Comparison of ENCODE assay signal across 9 cellular contexts in the genomic region with DNA sequence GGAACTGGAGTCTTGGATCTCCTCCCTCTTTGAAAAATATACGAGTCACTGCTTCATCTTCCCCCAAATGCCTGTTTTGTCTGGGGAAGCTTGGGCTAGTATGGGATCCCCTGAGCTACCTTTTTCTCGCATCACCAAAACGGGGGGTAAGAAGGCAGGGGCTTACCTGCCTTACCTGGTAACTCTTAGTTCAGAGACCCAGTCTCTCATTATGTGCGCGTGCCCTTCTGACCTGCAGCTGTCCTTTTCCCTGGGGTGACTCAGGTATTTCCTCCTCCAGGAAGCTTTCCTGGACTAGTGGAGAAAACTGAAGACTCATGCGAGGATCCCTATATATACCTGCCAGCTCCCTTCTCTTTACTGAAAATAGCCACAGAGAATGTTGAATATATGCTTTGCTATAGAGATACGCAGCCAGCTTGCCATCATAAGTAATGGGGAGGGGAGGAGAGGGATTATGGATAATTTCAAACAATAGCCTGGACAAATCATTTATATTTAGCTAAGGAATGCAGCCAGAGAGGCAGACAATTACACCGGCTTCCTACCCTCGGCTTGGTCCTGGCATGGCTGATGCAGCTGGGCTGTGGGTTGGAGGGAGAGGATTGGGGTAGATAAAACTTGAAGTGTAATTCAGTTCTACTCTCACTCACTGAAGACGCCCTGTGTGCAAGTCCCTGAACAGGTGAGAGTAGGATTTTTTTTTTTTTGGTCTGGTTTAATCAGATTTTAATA. TPM values are rescaled to one million over a fixed set of nuclear protein-coding genes. Genes with fewer than 3 reads are reported as not detected.
DNase-seq lines count a peak whose midpoint lies in the region; ATAC-seq and TF ChIP-seq lines count a peak whose summit lies in the region.
"Had no signal": no experiment of that assay in that cellular context is flagged by ENCODE, and none has a peak within 500 bp of the region (broad histone marks: within the 10 kb centered on the region; RNA-seq: fewer than 3 reads in every experiment).

No MANE protein-coding gene starts in this region.

- peak overlapping the region; percentile 69 for H3K9ac ChIP-seq in ES-I3 (ENCODE audit: low read depth, low read length)

- TF ChIP-seq POLR2A in gastroesophageal sphincter (IDR thresholded peaks at IDR 0.05): no peak
- no peak for TF ChIP-seq POLR2A in sigmoid colon (IDR thresholded peaks at IDR 0.05)

- no peak for ATAC-seq in gastroesophageal sphincter
- no peak for ATAC-seq in GM21367 (IDR thresholded peaks at IDR 0.05; ENCODE audit: unreplicated experiment)

- TF ChIP-seq CTCF in gastroesophageal sphincter (IDR thresholded peaks at IDR 0.05) (no peak), sigmoid colon (IDR thresholded peaks at IDR 0.05) (no peak)

- 32 to 47% methylated on average over 7 to 9 of the region's 10 CpGs for WGBS in gastroesophageal sphincter (ENCODE audit: low coverage in 1 of 2), 2 donors
- 61 to 63% methylated on average over 10 of the region's 10 CpGs for WGBS in sigmoid colon, 2 donors

- TF ChIP-seq EP300 in gastroesophageal sphincter (IDR thresholded peaks at IDR 0.05) (no peak), sigmoid colon (IDR thresholded peaks at IDR 0.05) (no peak)

- peak; percentile 29 for DNase-seq in SW480 (ENCODE audit: low spot score)
- DNase-seq in sigmoid colon: no peak
- DNase-seq in substantia nigra (lab: John Stamatoyannopoulos, UW): no peak
- no peak for DNase-seq in NCI-H2029 (lab: John Stamatoyannopoulos, UW)
- DNase-seq in activated effector memory CD4-positive, alpha-beta T cell treated with Interleukin-2 at 50 U/mL for 16 hours: no peak
- DNase-seq: NCI-H2029 treated with DMSO at 0.1 percent for 48 hours had no signal

- H3K36me3 ChIP-seq in ES-I3 (ENCODE audit: insufficient read depth, low read length) (no peaks in the 10 kb centered on the region), gastroesophageal sphincter (peaks cover 0 to 6% of the 10 kb centered on the region in 2 donors), sigmoid colon (no peaks in the 10 kb centered on the region)

- H3K27me3 ChIP-seq in gastroesophageal sphincter: no peaks in the 10 kb centered on the region
- no peaks in the 10 kb centered on the region for H3K27me3 ChIP-seq in sigmoid colon

- H3K27ac ChIP-seq in gastroesophageal sphincter (peak overlapping the region in 3 of 4 donors; percentile 92 to 94 (median 93)), sigmoid colon (peak overlapping the region; percentile 88 to 95 (median 94)), substantia nigra (ENCODE audit: low read depth, low read length, poor library complexity, severe bottlenecking) (no peak overlapping the region)

- H3K4me3 ChIP-seq in gastroesophageal sphincter: peak overlapping the region; percentile 74 to 76
- peak overlapping the region; percentile 81 to 97 (median 90) for H3K4me3 ChIP-seq in sigmoid colon

- no peaks in the 10 kb centered on the region for H3K9me3 ChIP-seq in ES-I3 (ENCODE audit: control insufficient read depth, insufficient read depth, low read length)
- H3K9me3 ChIP-seq in gastroesophageal sphincter: no peaks in the 10 kb centered on the region
- no peaks in the 10 kb centered on the region for H3K9me3 ChIP-seq in sigmoid colon

- peaks cover 4% of the 10 kb centered on the region; the same call in 1 of the 2 replicates for H3K4me1 ChIP-seq in ES-I3 (ENCODE audit: insufficient read depth, low read length)
- H3K4me1 ChIP-seq in gastroesophageal sphincter: peaks cover 0 to 46% (median 6%) of the 10 kb centered on the region in 3 donors
- peaks cover 0 to 26% (median 24%) of the 10 kb centered on the region in 4 donors for H3K4me1 ChIP-seq in sigmoid colon

- intact Hi-C loops in sigmoid colon (cut with DNase I): loop anchor here (5.0 to 10.0 kb wide), 2 partner anchors 59 to 1197 kb away; partner anchors contain the start of gene CCND2

RNA-seq across cellular contexts. Expression of gene TSPAN9, which starts 1.1 kb away (rescaled TPM):
- total RNA-seq in gastroesophageal sphincter (10 to 100 TPM; 19.5 to 30.2 (median 26.0) TPM), sigmoid colon (10 to 100 TPM; 18.2 to 28.0 (median 21.4) TPM)
- polyA plus RNA-seq in sigmoid colon: 10 to 100 TPM in 1 of 3 donors, 1 to 10 TPM in 1, under 1 TPM in 1; 0.92 to 14.5 (median 2.4) TPM
